ENCODE assay signal across 1 cellular context in the genomic region with DNA sequence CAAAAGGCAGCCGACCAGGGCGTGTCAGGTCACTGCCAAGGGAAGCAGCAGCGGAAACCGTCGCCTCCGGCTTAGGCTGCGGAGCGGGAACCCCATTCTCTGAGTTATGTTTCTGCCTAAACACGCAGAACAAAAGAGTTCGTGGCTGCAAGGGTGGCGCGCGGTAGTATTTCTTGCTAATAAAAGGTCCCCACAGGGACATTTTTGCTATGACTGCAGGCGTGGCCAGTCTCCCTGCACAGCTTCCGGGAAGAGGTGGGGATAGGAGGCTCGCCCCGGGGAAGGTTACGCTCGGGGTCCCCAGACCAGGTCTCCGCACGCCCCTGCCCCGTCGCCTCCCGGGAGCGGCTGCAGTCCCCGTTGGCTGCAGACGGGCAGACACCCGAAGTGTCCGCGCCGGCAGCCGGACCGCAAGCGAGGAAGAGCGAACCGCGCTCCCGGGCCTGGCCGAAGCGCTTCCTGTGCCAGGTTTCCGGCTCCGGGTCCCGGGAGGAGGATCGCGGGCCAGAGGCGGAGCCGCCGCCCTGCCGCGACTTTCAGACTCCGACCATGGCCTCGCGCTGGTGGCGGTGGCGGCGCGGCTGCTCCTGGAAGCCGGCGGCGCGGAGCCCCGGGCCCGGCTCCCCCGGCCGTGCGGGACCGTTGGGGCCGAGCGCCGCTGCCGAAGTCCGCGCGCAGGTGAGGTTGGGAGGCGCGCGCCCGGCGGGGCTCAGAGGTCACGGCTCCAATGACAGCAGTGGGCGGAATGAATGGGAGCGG.
TF ChIP-seq lines count a peak whose summit lies in the region.

A gene with protein sequence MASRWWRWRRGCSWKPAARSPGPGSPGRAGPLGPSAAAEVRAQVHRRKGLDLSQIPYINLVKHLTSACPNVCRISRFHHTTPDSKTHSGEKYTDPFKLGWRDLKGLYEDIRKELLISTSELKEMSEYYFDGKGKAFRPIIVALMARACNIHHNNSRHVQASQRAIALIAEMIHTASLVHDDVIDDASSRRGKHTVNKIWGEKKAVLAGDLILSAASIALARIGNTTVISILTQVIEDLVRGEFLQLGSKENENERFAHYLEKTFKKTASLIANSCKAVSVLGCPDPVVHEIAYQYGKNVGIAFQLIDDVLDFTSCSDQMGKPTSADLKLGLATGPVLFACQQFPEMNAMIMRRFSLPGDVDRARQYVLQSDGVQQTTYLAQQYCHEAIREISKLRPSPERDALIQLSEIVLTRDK (plus strand): TSS at position 539 of the 759 bp plus-strand sequence. CDS start 11 bp downstream, at position 550.

TF ChIP-seq in GM12878, 131 proteins besides CTCF, POLR2A, EP300 and RAD21 (continued from another document):
- TF ChIP-seq YY1 (IDR thresholded peaks at IDR 0.05; ENCODE audit: low read depth, low read length) (peak; percentile 47; the same call in 1 of the 2 replicates), CREB1 (IDR thresholded peaks at IDR 0.05; ENCODE audit: low read depth) (no peak), SMARCA5 (IDR thresholded peaks at IDR 0.05) (0 out of 2 replicates have a peak, but pooled peaks have one; percentile 45), MXI1 (IDR thresholded peaks at IDR 0.05; ENCODE audit: low read depth, low read length) (peak; percentile 61), MTA3 (IDR thresholded peaks at IDR 0.05; ENCODE audit: borderline replicate concordance, low read length) (0 out of 2 replicates have a peak, but pooled peaks have one; percentile 4), GABPA (IDR thresholded peaks at IDR 0.05; ENCODE audit: low read depth) (peak; percentile 95), GATAD2B (conservative IDR thresholded peaks at IDR 0.05; ENCODE audit: low read depth) (peak; percentile 92), RFX5 (IDR thresholded peaks at IDR 0.05; ENCODE audit: low read depth, low read length) (no peak), BRCA1 (IDR thresholded peaks at IDR 0.05; ENCODE audit: low read depth, low read length) (no peak), ZNF217 (IDR thresholded peaks at IDR 0.05) (peak; percentile 38; the same call in 1 of the 2 replicates), RBBP5 (conservative IDR thresholded peaks at IDR 0.05) (no peak), MTA2 (IDR thresholded peaks at IDR 0.05; ENCODE audit: low read depth) (peak; percentile 76), HDAC6 (IDR thresholded peaks at IDR 0.05; ENCODE audit: unreplicated experiment) (no peak), NRF1 (conservative IDR thresholded peaks at IDR 0.05; ENCODE audit: low read depth, low read length) (no peak), BMI1 (IDR thresholded peaks at IDR 0.05; ENCODE audit: borderline replicate concordance) (no peak), ZBED1 (IDR thresholded peaks at IDR 0.05; ENCODE audit: borderline replicate concordance) (no peak)
- TF ChIP-seq, protein P1, sequence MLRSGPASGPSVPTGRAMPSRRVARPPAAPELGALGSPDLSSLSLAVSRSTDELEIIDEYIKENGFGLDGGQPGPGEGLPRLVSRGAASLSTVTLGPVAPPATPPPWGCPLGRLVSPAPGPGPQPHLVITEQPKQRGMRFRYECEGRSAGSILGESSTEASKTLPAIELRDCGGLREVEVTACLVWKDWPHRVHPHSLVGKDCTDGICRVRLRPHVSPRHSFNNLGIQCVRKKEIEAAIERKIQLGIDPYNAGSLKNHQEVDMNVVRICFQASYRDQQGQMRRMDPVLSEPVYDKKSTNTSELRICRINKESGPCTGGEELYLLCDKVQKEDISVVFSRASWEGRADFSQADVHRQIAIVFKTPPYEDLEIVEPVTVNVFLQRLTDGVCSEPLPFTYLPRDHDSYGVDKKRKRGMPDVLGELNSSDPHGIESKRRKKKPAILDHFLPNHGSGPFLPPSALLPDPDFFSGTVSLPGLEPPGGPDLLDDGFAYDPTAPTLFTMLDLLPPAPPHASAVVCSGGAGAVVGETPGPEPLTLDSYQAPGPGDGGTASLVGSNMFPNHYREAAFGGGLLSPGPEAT (IDR thresholded peaks at IDR 0.05; ENCODE audit: low read depth) = peak; percentile 54; the same call in 1 of the 2 replicates
- TF ChIP-seq, protein P2, sequence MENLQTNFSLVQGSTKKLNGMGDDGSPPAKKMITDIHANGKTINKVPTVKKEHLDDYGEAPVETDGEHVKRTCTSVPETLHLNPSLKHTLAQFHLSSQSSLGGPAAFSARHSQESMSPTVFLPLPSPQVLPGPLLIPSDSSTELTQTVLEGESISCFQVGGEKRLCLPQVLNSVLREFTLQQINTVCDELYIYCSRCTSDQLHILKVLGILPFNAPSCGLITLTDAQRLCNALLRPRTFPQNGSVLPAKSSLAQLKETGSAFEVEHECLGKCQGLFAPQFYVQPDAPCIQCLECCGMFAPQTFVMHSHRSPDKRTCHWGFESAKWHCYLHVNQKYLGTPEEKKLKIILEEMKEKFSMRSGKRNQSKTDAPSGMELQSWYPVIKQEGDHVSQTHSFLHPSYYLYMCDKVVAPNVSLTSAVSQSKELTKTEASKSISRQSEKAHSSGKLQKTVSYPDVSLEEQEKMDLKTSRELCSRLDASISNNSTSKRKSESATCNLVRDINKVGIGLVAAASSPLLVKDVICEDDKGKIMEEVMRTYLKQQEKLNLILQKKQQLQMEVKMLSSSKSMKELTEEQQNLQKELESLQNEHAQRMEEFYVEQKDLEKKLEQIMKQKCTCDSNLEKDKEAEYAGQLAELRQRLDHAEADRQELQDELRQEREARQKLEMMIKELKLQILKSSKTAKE (IDR thresholded peaks at IDR 0.05; ENCODE audit: low read depth, poor library complexity, severe bottlenecking) = no peak
- TF ChIP-seq, protein P3, sequence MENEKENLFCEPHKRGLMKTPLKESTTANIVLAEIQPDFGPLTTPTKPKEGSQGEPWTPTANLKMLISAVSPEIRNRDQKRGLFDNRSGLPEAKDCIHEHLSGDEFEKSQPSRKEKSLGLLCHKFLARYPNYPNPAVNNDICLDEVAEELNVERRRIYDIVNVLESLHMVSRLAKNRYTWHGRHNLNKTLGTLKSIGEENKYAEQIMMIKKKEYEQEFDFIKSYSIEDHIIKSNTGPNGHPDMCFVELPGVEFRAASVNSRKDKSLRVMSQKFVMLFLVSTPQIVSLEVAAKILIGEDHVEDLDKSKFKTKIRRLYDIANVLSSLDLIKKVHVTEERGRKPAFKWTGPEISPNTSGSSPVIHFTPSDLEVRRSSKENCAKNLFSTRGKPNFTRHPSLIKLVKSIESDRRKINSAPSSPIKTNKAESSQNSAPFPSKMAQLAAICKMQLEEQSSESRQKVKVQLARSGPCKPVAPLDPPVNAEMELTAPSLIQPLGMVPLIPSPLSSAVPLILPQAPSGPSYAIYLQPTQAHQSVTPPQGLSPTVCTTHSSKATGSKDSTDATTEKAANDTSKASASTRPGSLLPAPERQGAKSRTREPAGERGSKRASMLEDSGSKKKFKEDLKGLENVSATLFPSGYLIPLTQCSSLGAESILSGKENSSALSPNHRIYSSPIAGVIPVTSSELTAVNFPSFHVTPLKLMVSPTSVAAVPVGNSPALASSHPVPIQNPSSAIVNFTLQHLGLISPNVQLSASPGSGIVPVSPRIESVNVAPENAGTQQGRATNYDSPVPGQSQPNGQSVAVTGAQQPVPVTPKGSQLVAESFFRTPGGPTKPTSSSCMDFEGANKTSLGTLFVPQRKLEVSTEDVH (IDR thresholded peaks at IDR 0.05; ENCODE audit: low read depth, partially characterized antibody) = peak; percentile 53
- TF ChIP-seq, protein P4, sequence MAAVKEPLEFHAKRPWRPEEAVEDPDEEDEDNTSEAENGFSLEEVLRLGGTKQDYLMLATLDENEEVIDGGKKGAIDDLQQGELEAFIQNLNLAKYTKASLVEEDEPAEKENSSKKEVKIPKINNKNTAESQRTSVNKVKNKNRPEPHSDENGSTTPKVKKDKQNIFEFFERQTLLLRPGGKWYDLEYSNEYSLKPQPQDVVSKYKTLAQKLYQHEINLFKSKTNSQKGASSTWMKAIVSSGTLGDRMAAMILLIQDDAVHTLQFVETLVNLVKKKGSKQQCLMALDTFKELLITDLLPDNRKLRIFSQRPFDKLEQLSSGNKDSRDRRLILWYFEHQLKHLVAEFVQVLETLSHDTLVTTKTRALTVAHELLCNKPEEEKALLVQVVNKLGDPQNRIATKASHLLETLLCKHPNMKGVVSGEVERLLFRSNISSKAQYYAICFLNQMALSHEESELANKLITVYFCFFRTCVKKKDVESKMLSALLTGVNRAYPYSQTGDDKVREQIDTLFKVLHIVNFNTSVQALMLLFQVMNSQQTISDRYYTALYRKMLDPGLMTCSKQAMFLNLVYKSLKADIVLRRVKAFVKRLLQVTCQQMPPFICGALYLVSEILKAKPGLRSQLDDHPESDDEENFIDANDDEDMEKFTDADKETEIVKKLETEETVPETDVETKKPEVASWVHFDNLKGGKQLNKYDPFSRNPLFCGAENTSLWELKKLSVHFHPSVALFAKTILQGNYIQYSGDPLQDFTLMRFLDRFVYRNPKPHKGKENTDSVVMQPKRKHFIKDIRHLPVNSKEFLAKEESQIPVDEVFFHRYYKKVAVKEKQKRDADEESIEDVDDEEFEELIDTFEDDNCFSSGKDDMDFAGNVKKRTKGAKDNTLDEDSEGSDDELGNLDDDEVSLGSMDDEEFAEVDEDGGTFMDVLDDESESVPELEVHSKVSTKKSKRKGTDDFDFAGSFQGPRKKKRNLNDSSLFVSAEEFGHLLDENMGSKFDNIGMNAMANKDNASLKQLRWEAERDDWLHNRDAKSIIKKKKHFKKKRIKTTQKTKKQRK (IDR thresholded peaks at IDR 0.05; ENCODE audit: low read depth, low read length) = no peak
- TF ChIP-seq, protein P5, sequence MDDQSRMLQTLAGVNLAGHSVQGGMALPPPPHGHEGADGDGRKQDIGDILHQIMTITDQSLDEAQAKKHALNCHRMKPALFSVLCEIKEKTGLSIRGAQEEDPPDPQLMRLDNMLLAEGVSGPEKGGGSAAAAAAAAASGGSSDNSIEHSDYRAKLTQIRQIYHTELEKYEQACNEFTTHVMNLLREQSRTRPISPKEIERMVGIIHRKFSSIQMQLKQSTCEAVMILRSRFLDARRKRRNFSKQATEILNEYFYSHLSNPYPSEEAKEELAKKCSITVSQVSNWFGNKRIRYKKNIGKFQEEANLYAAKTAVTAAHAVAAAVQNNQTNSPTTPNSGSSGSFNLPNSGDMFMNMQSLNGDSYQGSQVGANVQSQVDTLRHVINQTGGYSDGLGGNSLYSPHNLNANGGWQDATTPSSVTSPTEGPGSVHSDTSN (IDR thresholded peaks at IDR 0.05; ENCODE audit: insufficient replicate concordance, low read depth, low read length) = no peak
- TF ChIP-seq, protein P6, sequence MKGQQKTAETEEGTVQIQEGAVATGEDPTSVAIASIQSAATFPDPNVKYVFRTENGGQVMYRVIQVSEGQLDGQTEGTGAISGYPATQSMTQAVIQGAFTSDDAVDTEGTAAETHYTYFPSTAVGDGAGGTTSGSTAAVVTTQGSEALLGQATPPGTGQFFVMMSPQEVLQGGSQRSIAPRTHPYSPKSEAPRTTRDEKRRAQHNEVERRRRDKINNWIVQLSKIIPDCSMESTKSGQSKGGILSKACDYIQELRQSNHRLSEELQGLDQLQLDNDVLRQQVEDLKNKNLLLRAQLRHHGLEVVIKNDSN (IDR thresholded peaks at IDR 0.05; ENCODE audit: borderline replicate concordance, extremely low read length, insufficient read depth, low read depth, low read length) = no peak
